ENCODE assay signal across 8 cellular contexts in the genomic region with DNA sequence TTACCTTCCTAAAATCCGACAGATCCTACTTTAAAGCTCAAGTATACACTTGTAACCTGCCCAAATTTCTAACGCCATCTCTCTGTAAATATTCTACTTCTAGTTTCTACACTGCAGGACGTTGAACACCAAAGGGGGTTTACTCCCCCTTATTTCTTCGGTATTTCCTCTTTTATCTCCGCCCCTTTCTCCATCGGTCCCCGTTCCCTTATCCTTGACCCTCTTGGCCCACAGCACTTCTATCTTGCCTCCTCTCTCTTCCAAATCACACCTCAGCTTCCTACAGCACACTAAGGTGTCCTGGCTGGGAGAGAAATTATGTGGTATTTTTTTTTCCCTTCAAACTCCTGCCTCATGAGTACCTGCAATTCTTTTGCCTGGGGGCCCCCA. TPM values are rescaled to one million over a fixed set of nuclear protein-coding genes. Genes with fewer than 3 reads are reported as not detected.
DNase-seq lines count a peak whose midpoint lies in the region; ATAC-seq lines count a peak whose summit lies in the region.

No MANE protein-coding gene starts in this region.

- no peaks in the 10 kb centered on the region for H3K27me3 ChIP-seq in BLaER1
- H3K27me3 ChIP-seq in effector memory CD4-positive, alpha-beta T cell (replicated peaks; ENCODE audit: control insufficient read depth, insufficient read depth, low read length, poor library complexity, severe bottlenecking), result no peaks in the 10 kb centered on the region

- peak; percentile 17 for ATAC-seq in GM19328 (IDR thresholded peaks at IDR 0.05; ENCODE audit: unreplicated experiment)
- ATAC-seq in natural killer cell treated with Interleukin-12 subunit alpha and Interleukin-12 subunit beta and Interleukin-15 and Interleukin-18, amount 100 ng/mL, for 72 hours, result no peak

- peak; percentile 3 for DNase-seq in MV-4-11 (lab: John Stamatoyannopoulos, UW)
- no peak for DNase-seq in effector memory CD4-positive, alpha-beta T cell
- no peak for DNase-seq in natural killer cell treated with Interleukin-12 subunit alpha and Interleukin-12 subunit beta and Interleukin-15 and Interleukin-18, amount 100 ng/mL, for 72 hours (ENCODE audit: low spot score)
- no peak for DNase-seq in NCI-H1092 treated with DMSO at 0.1 percent for 48 hours (lab: John Stamatoyannopoulos, UW)
- no peak for DNase-seq in DMS79 treated with DMSO at 0.1 percent for 48 hours (lab: John Stamatoyannopoulos, UW)
- no peak for DNase-seq in NK-92 treated with Interleukin-12 subunit alpha and Interleukin-12 subunit beta, amount 100 ng/mL, for 24 hours (lab: John Stamatoyannopoulos, UW)

- no peaks in the 10 kb centered on the region for H4K20me1 ChIP-seq in BLaER1

- H3K4me3 ChIP-seq in BLaER1, result peak overlapping the region; percentile 72
- peak overlapping the region; percentile 53 for H3K4me3 ChIP-seq in effector memory CD4-positive, alpha-beta T cell (ENCODE audit: insufficient read depth, low read depth, low read length, poor library complexity, severe bottlenecking)

- peak overlapping the region; percentile 90 for H3K9ac ChIP-seq in BLaER1

- peaks cover 17% of the 10 kb centered on the region for H3K9me3 ChIP-seq in BLaER1
- no peaks in the 10 kb centered on the region for H3K9me3 ChIP-seq in effector memory CD4-positive, alpha-beta T cell (ENCODE audit: control insufficient read depth, low read length)

- no peaks in the 10 kb centered on the region for H3K36me3 ChIP-seq in BLaER1
- no peaks in the 10 kb centered on the region for H3K36me3 ChIP-seq in effector memory CD4-positive, alpha-beta T cell (ENCODE audit: control insufficient read depth, insufficient read depth, low read length)

- peak overlapping the region; percentile 23 to 78 for H3K27ac Mint-ChIP-seq in natural killer cell treated with Interleukin-12 subunit alpha and Interleukin-12 subunit beta and Interleukin-15 and Interleukin-18, amount 100 ng/mL, for 72 hours

- H3K36me3 Mint-ChIP-seq in natural killer cell treated with Interleukin-12 subunit alpha and Interleukin-12 subunit beta and Interleukin-15 and Interleukin-18, amount 100 ng/mL, for 72 hours, result no peaks in the 10 kb centered on the region

- H3K4me1 Mint-ChIP-seq in natural killer cell treated with Interleukin-12 subunit alpha and Interleukin-12 subunit beta and Interleukin-15 and Interleukin-18, amount 100 ng/mL, for 72 hours (ENCODE audit: low read depth in 2 of 2), result peaks cover 9 to 13% of the 10 kb centered on the region in 2 donors

- no peaks in the 10 kb centered on the region for H3K9me3 Mint-ChIP-seq in natural killer cell treated with Interleukin-12 subunit alpha and Interleukin-12 subunit beta and Interleukin-15 and Interleukin-18, amount 100 ng/mL, for 72 hours

- H3K27ac ChIP-seq in BLaER1, result peak overlapping the region; percentile 95
- H3K27ac ChIP-seq in effector memory CD4-positive, alpha-beta T cell (ENCODE audit: insufficient read depth, low read length, poor library complexity, severe bottlenecking), result peak overlapping the region; percentile 77

- peak overlapping the region; percentile 94 for H3K4me3 Mint-ChIP-seq in natural killer cell treated with Interleukin-12 subunit alpha and Interleukin-12 subunit beta and Interleukin-15 and Interleukin-18, amount 100 ng/mL, for 72 hours

- H3K4me2 ChIP-seq in BLaER1, result peak overlapping the region; percentile 69

- peaks cover 0 to 11% of the 10 kb centered on the region in 2 donors for H3K27me3 Mint-ChIP-seq in natural killer cell treated with Interleukin-12 subunit alpha and Interleukin-12 subunit beta and Interleukin-15 and Interleukin-18, amount 100 ng/mL, for 72 hours

- H3K4me1 ChIP-seq in BLaER1, result no peaks in the 10 kb centered on the region
- no peaks in the 10 kb centered on the region for H3K4me1 ChIP-seq in effector memory CD4-positive, alpha-beta T cell (ENCODE audit: control insufficient read depth, insufficient read depth, low read length, poor library complexity, severe bottlenecking)

RNA-seq across cellular contexts. Expression of gene ZMAT1, which starts 0.7 kb away (rescaled TPM):
- total RNA-seq in natural killer cell treated with Interleukin-12 subunit alpha and Interleukin-12 subunit beta and Interleukin-15 and Interleukin-18, amount 100 ng/mL, for 72 hours, result 1 to 10 TPM; 1.4 to 2.1 TPM
